ENCODE assay signal across 1 cellular context in genomic region chr12:75862692-75863471, GRCh38.
TF ChIP-seq lines count a peak whose summit lies in the region.

No MANE protein-coding gene starts in this region.

TF ChIP-seq in K562, 482 proteins besides CTCF, POLR2A, EP300 and RAD21 (continued from another document):
- TF ChIP-seq NKRF (IDR thresholded peaks at IDR 0.05; ENCODE audit: borderline replicate concordance) (no peak), ZC3H11A (IDR thresholded peaks at IDR 0.05; ENCODE audit: low read depth, low read length) (no peak)
